1 cellular context compared by ENCODE assay signal in the genomic region with DNA sequence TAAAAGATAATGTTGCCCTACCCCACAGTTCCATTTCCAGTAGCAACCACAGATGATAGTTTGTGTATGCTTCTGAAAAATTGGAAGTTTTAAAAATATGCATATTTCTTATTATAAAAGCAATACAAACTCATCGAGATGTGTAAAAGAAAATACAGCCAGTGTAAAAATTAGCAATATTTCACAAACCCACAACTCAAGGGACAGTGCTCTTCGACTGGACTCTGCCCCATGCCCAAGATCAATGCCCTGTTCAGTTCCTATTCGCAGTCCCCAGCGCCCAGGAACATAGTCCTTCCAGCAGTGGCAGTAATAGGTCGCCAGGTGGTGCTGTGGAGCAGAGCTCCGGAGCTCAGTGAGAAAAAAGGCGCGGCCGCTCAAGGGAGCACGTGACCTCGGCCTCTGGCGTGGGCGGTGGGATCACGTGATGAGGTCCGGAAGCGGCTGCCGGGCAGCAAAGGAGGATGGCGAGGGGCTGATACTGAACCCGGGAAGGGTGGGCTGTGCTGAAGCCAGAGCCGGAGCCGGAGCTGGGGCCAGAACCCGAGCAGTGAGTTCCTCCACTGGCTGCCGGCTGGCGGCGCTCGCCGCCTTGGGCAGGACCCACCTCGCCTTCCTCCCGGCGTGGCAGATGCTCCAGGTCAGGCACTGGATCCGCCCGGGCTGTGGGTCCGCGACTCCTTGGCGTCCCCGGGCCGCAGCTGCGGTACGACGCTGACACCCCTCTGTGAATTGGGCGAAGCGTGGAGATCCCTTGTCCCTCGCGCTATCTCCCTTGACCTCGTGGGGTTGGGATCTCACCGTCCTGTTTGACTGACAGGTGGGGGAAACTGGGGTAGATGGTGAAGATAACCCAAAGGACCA.
A peak's percentile ranks its signal among the peaks of the same experiment; 100 is the strongest.
TF ChIP-seq lines count a peak whose summit lies in the region.

A gene (plus strand): TSS at position 430 of the 864 bp plus-strand sequence. CDS start 11,190 bp downstream, outside the sequence.

TF ChIP-seq in HEK293, 187 proteins besides CTCF, POLR2A, EP300 and RAD21 (continued from another document and continues in another):
- TF ChIP-seq, protein P1, sequence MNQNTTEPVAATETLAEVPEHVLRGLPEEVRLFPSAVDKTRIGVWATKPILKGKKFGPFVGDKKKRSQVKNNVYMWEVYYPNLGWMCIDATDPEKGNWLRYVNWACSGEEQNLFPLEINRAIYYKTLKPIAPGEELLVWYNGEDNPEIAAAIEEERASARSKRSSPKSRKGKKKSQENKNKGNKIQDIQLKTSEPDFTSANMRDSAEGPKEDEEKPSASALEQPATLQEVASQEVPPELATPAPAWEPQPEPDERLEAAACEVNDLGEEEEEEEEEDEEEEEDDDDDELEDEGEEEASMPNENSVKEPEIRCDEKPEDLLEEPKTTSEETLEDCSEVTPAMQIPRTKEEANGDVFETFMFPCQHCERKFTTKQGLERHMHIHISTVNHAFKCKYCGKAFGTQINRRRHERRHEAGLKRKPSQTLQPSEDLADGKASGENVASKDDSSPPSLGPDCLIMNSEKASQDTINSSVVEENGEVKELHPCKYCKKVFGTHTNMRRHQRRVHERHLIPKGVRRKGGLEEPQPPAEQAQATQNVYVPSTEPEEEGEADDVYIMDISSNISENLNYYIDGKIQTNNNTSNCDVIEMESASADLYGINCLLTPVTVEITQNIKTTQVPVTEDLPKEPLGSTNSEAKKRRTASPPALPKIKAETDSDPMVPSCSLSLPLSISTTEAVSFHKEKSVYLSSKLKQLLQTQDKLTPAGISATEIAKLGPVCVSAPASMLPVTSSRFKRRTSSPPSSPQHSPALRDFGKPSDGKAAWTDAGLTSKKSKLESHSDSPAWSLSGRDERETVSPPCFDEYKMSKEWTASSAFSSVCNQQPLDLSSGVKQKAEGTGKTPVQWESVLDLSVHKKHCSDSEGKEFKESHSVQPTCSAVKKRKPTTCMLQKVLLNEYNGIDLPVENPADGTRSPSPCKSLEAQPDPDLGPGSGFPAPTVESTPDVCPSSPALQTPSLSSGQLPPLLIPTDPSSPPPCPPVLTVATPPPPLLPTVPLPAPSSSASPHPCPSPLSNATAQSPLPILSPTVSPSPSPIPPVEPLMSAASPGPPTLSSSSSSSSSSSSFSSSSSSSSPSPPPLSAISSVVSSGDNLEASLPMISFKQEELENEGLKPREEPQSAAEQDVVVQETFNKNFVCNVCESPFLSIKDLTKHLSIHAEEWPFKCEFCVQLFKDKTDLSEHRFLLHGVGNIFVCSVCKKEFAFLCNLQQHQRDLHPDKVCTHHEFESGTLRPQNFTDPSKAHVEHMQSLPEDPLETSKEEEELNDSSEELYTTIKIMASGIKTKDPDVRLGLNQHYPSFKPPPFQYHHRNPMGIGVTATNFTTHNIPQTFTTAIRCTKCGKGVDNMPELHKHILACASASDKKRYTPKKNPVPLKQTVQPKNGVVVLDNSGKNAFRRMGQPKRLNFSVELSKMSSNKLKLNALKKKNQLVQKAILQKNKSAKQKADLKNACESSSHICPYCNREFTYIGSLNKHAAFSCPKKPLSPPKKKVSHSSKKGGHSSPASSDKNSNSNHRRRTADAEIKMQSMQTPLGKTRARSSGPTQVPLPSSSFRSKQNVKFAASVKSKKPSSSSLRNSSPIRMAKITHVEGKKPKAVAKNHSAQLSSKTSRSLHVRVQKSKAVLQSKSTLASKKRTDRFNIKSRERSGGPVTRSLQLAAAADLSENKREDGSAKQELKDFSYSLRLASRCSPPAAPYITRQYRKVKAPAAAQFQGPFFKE (tag by site-specific recombination; IDR thresholded peaks at IDR 0.05; ENCODE audit: borderline replicate concordance), result no peak
- no peak for TF ChIP-seq GLI4 (tag by site-specific recombination; IDR thresholded peaks at IDR 0.05)
- no peak for TF ChIP-seq ZNF560 (tag by site-specific recombination; IDR thresholded peaks at IDR 0.05; ENCODE audit: borderline replicate concordance)
- TF ChIP-seq BCL11A (tag by site-specific recombination; IDR thresholded peaks at IDR 0.05; ENCODE audit: low read depth), result 0 out of 2 replicates have a peak, but pooled peaks have one; percentile 62
- TF ChIP-seq ZNF544 (tag by site-specific recombination; IDR thresholded peaks at IDR 0.05), result no peak
- no peak for TF ChIP-seq ZNF707 (tag by site-specific recombination; IDR thresholded peaks at IDR 0.05)
- TF ChIP-seq ZNF2 (tag by site-specific recombination; IDR thresholded peaks at IDR 0.05), result peak; percentile 88; the same call in 1 of the 2 replicates
- TF ChIP-seq, protein P2, sequence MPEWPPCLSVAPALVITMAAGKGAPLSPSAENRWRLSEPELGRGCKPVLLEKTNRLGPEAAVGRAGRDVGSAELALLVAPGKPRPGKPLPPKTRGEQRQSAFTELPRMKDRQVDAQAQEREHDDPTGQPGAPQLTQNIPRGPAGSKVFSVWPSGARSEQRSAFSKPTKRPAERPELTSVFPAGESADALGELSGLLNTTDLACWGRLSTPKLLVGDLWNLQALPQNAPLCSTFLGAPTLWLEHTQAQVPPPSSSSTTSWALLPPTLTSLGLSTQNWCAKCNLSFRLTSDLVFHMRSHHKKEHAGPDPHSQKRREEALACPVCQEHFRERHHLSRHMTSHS (tag by site-specific recombination; IDR thresholded peaks at IDR 0.05), result no peak
- no peak for TF ChIP-seq ZNF776 (tag by site-specific recombination; IDR thresholded peaks at IDR 0.05; ENCODE audit: borderline replicate concordance)
- TF ChIP-seq ZNF223 (tag by site-specific recombination; IDR thresholded peaks at IDR 0.05), result no peak
- no peak; the same call in 1 of the 2 replicates for TF ChIP-seq GLIS2 (tag by site-specific recombination; IDR thresholded peaks at IDR 0.05)
- TF ChIP-seq MYNN (tag by site-specific recombination; IDR thresholded peaks at IDR 0.05; ENCODE audit: borderline replicate concordance), result no peak
- TF ChIP-seq, protein P3, sequence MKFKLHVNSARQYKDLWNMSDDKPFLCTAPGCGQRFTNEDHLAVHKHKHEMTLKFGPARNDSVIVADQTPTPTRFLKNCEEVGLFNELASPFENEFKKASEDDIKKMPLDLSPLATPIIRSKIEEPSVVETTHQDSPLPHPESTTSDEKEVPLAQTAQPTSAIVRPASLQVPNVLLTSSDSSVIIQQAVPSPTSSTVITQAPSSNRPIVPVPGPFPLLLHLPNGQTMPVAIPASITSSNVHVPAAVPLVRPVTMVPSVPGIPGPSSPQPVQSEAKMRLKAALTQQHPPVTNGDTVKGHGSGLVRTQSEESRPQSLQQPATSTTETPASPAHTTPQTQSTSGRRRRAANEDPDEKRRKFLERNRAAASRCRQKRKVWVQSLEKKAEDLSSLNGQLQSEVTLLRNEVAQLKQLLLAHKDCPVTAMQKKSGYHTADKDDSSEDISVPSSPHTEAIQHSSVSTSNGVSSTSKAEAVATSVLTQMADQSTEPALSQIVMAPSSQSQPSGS (tag by site-specific recombination; IDR thresholded peaks at IDR 0.05; ENCODE audit: low read depth), result no peak
- TF ChIP-seq ZBTB48 (tag by site-specific recombination; IDR thresholded peaks at IDR 0.05), result peak; percentile 87; the same call in 1 of the 2 replicates
- TF ChIP-seq WT1 (tag by site-specific recombination; IDR thresholded peaks at IDR 0.05), result 0 out of 2 replicates have a peak, but pooled peaks have one; percentile 22
- peak; percentile 68 for TF ChIP-seq ZNF629 (tag by site-specific recombination; IDR thresholded peaks at IDR 0.05)
- TF ChIP-seq KLF1 (tag by site-specific recombination; IDR thresholded peaks at IDR 0.05), result peak; percentile 70
- peak; percentile 45 for TF ChIP-seq OSR2 (tag by site-specific recombination; IDR thresholded peaks at IDR 0.05)
- no peak for TF ChIP-seq ZNF791 (tag by site-specific recombination; IDR thresholded peaks at IDR 0.05)
- TF ChIP-seq, protein P4, sequence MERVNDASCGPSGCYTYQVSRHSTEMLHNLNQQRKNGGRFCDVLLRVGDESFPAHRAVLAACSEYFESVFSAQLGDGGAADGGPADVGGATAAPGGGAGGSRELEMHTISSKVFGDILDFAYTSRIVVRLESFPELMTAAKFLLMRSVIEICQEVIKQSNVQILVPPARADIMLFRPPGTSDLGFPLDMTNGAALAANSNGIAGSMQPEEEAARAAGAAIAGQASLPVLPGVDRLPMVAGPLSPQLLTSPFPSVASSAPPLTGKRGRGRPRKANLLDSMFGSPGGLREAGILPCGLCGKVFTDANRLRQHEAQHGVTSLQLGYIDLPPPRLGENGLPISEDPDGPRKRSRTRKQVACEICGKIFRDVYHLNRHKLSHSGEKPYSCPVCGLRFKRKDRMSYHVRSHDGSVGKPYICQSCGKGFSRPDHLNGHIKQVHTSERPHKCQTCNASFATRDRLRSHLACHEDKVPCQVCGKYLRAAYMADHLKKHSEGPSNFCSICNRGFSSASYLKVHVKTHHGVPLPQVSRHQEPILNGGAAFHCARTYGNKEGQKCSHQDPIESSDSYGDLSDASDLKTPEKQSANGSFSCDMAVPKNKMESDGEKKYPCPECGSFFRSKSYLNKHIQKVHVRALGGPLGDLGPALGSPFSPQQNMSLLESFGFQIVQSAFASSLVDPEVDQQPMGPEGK (tag by site-specific recombination; IDR thresholded peaks at IDR 0.05), result peak; percentile 54
- 0 out of 2 replicates have a peak, but pooled peaks have one; percentile 50 for TF ChIP-seq TRIM28 (IDR thresholded peaks at IDR 0.05; ENCODE audit: borderline replicate concordance, low read length)
- TF ChIP-seq ZNF202 (tag by site-specific recombination; IDR thresholded peaks at IDR 0.05; ENCODE audit: borderline replicate concordance), result no peak
- TF ChIP-seq SP2 (tag by site-specific recombination; IDR thresholded peaks at IDR 0.05), result peak; percentile 72
- TF ChIP-seq, protein P5, sequence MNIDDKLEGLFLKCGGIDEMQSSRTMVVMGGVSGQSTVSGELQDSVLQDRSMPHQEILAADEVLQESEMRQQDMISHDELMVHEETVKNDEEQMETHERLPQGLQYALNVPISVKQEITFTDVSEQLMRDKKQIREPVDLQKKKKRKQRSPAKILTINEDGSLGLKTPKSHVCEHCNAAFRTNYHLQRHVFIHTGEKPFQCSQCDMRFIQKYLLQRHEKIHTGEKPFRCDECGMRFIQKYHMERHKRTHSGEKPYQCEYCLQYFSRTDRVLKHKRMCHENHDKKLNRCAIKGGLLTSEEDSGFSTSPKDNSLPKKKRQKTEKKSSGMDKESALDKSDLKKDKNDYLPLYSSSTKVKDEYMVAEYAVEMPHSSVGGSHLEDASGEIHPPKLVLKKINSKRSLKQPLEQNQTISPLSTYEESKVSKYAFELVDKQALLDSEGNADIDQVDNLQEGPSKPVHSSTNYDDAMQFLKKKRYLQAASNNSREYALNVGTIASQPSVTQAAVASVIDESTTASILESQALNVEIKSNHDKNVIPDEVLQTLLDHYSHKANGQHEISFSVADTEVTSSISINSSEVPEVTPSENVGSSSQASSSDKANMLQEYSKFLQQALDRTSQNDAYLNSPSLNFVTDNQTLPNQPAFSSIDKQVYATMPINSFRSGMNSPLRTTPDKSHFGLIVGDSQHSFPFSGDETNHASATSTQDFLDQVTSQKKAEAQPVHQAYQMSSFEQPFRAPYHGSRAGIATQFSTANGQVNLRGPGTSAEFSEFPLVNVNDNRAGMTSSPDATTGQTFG (tag by site-specific recombination; IDR thresholded peaks at IDR 0.05; ENCODE audit: borderline replicate concordance), result no peak
- TF ChIP-seq ZNF37A (tag by site-specific recombination; IDR thresholded peaks at IDR 0.05), result no peak
- TF ChIP-seq, protein P6, sequence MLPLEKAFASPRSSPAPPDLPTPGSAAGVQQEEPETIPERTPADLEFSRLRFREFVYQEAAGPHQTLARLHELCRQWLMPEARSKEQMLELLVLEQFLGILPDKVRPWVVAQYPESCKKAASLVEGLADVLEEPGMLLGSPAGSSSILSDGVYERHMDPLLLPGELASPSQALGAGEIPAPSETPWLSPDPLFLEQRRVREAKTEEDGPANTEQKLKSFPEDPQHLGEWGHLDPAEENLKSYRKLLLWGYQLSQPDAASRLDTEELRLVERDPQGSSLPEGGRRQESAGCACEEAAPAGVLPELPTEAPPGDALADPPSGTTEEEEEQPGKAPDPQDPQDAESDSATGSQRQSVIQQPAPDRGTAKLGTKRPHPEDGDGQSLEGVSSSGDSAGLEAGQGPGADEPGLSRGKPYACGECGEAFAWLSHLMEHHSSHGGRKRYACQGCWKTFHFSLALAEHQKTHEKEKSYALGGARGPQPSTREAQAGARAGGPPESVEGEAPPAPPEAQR (tag by site-specific recombination; IDR thresholded peaks at IDR 0.05), result no peak
- TF ChIP-seq, protein P7, sequence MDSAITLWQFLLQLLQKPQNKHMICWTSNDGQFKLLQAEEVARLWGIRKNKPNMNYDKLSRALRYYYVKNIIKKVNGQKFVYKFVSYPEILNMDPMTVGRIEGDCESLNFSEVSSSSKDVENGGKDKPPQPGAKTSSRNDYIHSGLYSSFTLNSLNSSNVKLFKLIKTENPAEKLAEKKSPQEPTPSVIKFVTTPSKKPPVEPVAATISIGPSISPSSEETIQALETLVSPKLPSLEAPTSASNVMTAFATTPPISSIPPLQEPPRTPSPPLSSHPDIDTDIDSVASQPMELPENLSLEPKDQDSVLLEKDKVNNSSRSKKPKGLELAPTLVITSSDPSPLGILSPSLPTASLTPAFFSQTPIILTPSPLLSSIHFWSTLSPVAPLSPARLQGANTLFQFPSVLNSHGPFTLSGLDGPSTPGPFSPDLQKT (IDR thresholded peaks at IDR 0.05; ENCODE audit: borderline replicate concordance, low read depth, low read length), result no peak
- no peak for TF ChIP-seq ZNF138 (tag by site-specific recombination; IDR thresholded peaks at IDR 0.05; ENCODE audit: borderline replicate concordance)
- no peak for TF ChIP-seq ZNF530 (tag by site-specific recombination; IDR thresholded peaks at IDR 0.05; ENCODE audit: low read depth)
- no peak for TF ChIP-seq ZNF792 (tag by site-specific recombination; IDR thresholded peaks at IDR 0.05)
- TF ChIP-seq ZNF350 (tag by site-specific recombination; IDR thresholded peaks at IDR 0.05), result no peak
- TF ChIP-seq ZNF311 (tag by site-specific recombination; IDR thresholded peaks at IDR 0.05; ENCODE audit: borderline replicate concordance), result no peak
- TF ChIP-seq, protein P8, sequence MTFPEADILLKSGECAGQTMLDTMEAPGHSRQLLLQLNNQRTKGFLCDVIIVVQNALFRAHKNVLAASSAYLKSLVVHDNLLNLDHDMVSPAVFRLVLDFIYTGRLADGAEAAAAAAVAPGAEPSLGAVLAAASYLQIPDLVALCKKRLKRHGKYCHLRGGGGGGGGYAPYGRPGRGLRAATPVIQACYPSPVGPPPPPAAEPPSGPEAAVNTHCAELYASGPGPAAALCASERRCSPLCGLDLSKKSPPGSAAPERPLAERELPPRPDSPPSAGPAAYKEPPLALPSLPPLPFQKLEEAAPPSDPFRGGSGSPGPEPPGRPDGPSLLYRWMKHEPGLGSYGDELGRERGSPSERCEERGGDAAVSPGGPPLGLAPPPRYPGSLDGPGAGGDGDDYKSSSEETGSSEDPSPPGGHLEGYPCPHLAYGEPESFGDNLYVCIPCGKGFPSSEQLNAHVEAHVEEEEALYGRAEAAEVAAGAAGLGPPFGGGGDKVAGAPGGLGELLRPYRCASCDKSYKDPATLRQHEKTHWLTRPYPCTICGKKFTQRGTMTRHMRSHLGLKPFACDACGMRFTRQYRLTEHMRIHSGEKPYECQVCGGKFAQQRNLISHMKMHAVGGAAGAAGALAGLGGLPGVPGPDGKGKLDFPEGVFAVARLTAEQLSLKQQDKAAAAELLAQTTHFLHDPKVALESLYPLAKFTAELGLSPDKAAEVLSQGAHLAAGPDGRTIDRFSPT (tag by site-specific recombination; IDR thresholded peaks at IDR 0.05), result peak; percentile 72; the same call in 1 of the 2 replicates
- TF ChIP-seq ZFP3 (tag by site-specific recombination; IDR thresholded peaks at IDR 0.05; ENCODE audit: low read depth), result no peak
- TF ChIP-seq KLF9 (tag by site-specific recombination; IDR thresholded peaks at IDR 0.05; ENCODE audit: low read depth), result peak; percentile 86
